1 cellular context compared by ENCODE assay signal in the genomic region with DNA sequence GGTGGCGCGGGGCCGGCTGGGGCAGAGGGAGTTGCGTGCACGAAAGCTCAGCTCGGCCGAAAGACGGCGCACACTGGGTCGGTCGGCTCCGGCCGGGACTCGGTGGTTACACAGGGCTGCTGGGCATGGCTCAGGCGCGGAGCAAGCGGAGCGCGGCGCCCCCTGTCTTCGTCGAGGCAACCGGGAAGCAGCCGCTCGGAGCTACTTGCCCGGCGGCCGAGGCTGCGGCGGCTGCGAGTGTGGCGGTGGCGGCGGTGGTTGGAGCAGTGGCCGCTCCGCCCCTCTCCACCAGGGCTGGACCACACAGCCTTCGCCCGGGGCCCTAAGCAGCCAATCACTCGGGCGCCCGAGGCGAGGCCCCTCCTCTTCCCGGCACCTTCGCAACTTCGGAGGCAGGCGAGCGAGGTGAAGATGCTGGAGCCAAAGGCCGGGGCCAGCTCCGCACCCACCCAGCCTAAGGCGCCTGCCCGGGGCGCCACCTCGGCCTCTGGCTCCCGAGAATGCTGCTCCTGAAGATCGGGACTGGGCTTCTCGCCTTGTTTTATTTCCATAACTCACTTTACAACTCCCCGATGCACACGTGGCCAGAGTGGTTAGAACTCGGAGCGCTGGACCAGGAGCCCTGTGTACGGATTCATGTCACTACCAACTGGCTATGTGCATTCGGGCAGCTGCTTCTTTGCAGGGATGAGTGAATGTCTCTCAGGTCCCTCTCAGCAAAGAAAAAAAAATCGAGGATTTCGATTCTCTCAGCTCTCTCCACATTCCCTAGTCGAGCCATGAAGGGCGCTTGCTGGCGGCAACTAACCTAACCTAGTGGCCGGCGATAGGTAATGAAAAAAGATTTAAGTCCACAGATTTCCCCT.
A peak's percentile ranks its signal among the peaks of the same experiment; 100 is the strongest.
TF ChIP-seq lines count a peak whose summit lies in the region.

A gene (minus strand): TSS at position 241 of the 866 bp plus-strand sequence. CDS start 241 bp downstream, outside the sequence.

TF ChIP-seq in HepG2, 621 proteins besides CTCF, POLR2A, EP300 and RAD21 (continued from another document and continues in another):
- TF ChIP-seq, protein P1, sequence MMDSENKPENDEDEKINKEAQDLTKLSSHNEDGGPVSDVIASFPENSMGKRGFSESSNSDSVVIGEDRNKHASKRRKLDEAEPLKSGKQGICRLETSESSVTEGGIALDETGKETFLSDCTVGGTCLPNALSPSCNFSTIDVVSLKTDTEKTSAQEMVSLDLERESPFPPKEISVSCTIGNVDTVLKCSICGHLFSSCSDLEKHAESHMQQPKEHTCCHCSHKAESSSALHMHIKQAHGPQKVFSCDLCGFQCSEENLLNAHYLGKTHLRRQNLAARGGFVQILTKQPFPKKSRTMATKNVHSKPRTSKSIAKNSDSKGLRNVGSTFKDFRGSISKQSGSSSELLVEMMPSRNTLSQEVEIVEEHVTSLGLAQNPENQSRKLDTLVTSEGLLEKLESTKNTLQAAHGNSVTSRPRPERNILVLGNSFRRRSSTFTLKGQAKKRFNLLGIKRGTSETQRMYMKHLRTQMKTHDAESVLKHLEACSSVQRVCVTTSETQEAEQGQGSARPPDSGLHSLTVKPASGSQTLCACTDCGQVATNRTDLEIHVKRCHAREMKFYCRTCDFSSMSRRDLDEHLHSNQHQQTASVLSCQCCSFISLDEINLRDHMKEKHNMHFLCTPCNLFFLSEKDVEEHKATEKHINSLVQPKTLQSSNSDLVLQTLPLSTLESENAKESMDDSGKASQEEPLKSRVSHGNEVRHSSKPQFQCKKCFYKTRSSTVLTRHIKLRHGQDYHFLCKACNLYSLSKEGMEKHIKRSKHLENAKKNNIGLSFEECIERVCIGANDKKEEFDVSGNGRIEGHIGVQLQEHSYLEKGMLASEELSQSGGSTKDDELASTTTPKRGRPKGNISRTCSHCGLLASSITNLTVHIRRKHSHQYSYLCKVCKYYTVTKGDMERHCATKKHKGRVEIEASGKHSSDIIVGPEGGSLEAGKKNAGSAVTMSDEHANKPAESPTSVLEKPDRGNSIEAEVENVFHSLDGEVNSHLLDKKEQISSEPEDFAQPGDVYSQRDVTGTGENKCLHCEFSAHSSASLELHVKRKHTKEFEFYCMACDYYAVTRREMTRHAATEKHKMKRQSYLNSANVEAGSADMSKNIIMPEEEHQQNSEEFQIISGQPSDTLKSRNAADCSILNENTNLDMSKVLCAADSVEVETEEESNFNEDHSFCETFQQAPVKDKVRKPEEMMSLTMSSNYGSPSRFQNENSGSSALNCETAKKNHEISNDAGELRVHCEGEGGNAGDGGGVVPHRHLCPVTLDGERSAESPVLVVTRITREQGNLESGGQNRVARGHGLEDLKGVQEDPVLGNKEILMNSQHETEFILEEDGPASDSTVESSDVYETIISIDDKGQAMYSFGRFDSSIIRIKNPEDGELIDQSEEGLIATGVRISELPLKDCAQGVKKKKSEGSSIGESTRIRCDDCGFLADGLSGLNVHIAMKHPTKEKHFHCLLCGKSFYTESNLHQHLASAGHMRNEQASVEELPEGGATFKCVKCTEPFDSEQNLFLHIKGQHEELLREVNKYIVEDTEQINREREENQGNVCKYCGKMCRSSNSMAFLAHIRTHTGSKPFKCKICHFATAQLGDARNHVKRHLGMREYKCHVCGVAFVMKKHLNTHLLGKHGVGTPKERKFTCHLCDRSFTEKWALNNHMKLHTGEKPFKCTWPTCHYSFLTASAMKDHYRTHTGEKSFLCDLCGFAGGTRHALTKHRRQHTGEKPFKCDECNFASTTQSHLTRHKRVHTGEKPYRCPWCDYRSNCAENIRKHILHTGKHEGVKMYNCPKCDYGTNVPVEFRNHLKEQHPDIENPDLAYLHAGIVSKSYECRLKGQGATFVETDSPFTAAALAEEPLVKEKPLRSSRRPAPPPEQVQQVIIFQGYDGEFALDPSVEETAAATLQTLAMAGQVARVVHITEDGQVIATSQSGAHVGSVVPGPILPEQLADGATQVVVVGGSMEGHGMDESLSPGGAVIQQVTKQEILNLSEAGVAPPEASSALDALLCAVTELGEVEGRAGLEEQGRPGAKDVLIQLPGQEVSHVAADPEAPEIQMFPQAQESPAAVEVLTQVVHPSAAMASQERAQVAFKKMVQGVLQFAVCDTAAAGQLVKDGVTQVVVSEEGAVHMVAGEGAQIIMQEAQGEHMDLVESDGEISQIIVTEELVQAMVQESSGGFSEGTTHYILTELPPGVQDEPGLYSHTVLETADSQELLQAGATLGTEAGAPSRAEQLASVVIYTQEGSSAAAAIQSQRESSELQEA (CRISPR knock-in tag; IDR thresholded peaks at IDR 0.05; ENCODE audit: not compliant biosample characterization) = peak; percentile 40
- TF ChIP-seq KLF12 (CRISPR knock-in tag; IDR thresholded peaks at IDR 0.05; ENCODE audit: borderline replicate concordance) (peak; percentile 51; the same call in 1 of the 2 replicates), ZNF121 (CRISPR knock-in tag; IDR thresholded peaks at IDR 0.05) (0 out of 2 replicates have a peak, but pooled peaks have one; percentile 28), ZNF260 (CRISPR knock-in tag; IDR thresholded peaks at IDR 0.05; ENCODE audit: borderline replicate concordance, low read depth) (no peak), SOX5 (CRISPR knock-in tag; IDR thresholded peaks at IDR 0.05; ENCODE audit: borderline replicate concordance) (no peak), ZBTB42 (CRISPR knock-in tag; IDR thresholded peaks at IDR 0.05) (no peak), ZNF660 (CRISPR knock-in tag; IDR thresholded peaks at IDR 0.05; ENCODE audit: borderline replicate concordance, low read depth) (no peak), RBM39 (IDR thresholded peaks at IDR 0.05; ENCODE audit: low read depth, low read length, poor library complexity, severe bottlenecking) (peak; percentile 58), ZNF253 (CRISPR knock-in tag; IDR thresholded peaks at IDR 0.05; ENCODE audit: borderline replicate concordance) (0 out of 2 replicates have a peak, but pooled peaks have one; percentile 36), ZNF274 (CRISPR knock-in tag; IDR thresholded peaks at IDR 0.05) (no peak), ZNF572 (CRISPR knock-in tag; IDR thresholded peaks at IDR 0.05) (0 out of 2 replicates have a peak, but pooled peaks have one; percentile 11), FOXA3 (CRISPR knock-in tag; IDR thresholded peaks at IDR 0.05) (0 out of 2 replicates have a peak, but pooled peaks have one; percentile 21), NFYC (CRISPR knock-in tag; IDR thresholded peaks at IDR 0.05) (peak; percentile 79), TEAD2 (CRISPR knock-in tag; IDR thresholded peaks at IDR 0.05) (no peak), MIER3 (CRISPR knock-in tag; IDR thresholded peaks at IDR 0.05; ENCODE audit: borderline replicate concordance) (0 out of 2 replicates have a peak, but pooled peaks have one; percentile 15), KDM3A (CRISPR knock-in tag; IDR thresholded peaks at IDR 0.05; ENCODE audit: low read depth) (peak; percentile 67; the same call in 1 of the 2 replicates), ZNF329 (CRISPR knock-in tag; IDR thresholded peaks at IDR 0.05; ENCODE audit: low read depth) (no peak; the same call in 1 of the 2 replicates), ZNF564 (CRISPR knock-in tag; IDR thresholded peaks at IDR 0.05) (peak; percentile 27; the same call in 1 of the 2 replicates), ZNF652 (CRISPR knock-in tag; IDR thresholded peaks at IDR 0.05; ENCODE audit: borderline replicate concordance, low read depth) (no peak), PCBP1 (IDR thresholded peaks at IDR 0.05; ENCODE audit: borderline replicate concordance, low read depth, low read length) (0 out of 2 replicates have a peak, but pooled peaks have one; percentile 17), ZNF782 (CRISPR knock-in tag; IDR thresholded peaks at IDR 0.05; ENCODE audit: borderline replicate concordance) (peak; percentile 79; the same call in 1 of the 2 replicates)
- TF ChIP-seq, protein P2, sequence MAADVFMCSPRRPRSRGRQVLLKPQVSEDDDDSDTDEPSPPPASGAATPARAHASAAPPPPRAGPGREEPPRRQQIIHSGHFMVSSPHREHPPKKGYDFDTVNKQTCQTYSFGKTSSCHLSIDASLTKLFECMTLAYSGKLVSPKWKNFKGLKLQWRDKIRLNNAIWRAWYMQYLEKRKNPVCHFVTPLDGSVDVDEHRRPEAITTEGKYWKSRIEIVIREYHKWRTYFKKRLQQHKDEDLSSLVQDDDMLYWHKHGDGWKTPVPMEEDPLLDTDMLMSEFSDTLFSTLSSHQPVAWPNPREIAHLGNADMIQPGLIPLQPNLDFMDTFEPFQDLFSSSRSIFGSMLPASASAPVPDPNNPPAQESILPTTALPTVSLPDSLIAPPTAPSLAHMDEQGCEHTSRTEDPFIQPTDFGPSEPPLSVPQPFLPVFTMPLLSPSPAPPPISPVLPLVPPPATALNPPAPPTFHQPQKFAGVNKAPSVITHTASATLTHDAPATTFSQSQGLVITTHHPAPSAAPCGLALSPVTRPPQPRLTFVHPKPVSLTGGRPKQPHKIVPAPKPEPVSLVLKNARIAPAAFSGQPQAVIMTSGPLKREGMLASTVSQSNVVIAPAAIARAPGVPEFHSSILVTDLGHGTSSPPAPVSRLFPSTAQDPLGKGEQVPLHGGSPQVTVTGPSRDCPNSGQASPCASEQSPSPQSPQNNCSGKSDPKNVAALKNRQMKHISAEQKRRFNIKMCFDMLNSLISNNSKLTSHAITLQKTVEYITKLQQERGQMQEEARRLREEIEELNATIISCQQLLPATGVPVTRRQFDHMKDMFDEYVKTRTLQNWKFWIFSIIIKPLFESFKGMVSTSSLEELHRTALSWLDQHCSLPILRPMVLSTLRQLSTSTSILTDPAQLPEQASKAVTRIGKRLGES (CRISPR knock-in tag; IDR thresholded peaks at IDR 0.05; ENCODE audit: borderline replicate concordance) = no peak
- TF ChIP-seq, protein P3, sequence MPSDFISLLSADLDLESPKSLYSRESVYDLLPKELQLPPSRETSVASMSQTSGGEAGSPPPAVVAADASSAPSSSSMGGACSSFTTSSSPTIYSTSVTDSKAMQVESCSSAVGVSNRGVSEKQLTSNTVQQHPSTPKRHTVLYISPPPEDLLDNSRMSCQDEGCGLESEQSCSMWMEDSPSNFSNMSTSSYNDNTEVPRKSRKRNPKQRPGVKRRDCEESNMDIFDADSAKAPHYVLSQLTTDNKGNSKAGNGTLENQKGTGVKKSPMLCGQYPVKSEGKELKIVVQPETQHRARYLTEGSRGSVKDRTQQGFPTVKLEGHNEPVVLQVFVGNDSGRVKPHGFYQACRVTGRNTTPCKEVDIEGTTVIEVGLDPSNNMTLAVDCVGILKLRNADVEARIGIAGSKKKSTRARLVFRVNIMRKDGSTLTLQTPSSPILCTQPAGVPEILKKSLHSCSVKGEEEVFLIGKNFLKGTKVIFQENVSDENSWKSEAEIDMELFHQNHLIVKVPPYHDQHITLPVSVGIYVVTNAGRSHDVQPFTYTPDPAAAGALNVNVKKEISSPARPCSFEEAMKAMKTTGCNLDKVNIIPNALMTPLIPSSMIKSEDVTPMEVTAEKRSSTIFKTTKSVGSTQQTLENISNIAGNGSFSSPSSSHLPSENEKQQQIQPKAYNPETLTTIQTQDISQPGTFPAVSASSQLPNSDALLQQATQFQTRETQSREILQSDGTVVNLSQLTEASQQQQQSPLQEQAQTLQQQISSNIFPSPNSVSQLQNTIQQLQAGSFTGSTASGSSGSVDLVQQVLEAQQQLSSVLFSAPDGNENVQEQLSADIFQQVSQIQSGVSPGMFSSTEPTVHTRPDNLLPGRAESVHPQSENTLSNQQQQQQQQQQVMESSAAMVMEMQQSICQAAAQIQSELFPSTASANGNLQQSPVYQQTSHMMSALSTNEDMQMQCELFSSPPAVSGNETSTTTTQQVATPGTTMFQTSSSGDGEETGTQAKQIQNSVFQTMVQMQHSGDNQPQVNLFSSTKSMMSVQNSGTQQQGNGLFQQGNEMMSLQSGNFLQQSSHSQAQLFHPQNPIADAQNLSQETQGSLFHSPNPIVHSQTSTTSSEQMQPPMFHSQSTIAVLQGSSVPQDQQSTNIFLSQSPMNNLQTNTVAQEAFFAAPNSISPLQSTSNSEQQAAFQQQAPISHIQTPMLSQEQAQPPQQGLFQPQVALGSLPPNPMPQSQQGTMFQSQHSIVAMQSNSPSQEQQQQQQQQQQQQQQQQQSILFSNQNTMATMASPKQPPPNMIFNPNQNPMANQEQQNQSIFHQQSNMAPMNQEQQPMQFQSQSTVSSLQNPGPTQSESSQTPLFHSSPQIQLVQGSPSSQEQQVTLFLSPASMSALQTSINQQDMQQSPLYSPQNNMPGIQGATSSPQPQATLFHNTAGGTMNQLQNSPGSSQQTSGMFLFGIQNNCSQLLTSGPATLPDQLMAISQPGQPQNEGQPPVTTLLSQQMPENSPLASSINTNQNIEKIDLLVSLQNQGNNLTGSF (CRISPR knock-in tag; IDR thresholded peaks at IDR 0.05) = peak; percentile 81; the same call in 1 of the 2 replicates
- TF ChIP-seq, protein P4, sequence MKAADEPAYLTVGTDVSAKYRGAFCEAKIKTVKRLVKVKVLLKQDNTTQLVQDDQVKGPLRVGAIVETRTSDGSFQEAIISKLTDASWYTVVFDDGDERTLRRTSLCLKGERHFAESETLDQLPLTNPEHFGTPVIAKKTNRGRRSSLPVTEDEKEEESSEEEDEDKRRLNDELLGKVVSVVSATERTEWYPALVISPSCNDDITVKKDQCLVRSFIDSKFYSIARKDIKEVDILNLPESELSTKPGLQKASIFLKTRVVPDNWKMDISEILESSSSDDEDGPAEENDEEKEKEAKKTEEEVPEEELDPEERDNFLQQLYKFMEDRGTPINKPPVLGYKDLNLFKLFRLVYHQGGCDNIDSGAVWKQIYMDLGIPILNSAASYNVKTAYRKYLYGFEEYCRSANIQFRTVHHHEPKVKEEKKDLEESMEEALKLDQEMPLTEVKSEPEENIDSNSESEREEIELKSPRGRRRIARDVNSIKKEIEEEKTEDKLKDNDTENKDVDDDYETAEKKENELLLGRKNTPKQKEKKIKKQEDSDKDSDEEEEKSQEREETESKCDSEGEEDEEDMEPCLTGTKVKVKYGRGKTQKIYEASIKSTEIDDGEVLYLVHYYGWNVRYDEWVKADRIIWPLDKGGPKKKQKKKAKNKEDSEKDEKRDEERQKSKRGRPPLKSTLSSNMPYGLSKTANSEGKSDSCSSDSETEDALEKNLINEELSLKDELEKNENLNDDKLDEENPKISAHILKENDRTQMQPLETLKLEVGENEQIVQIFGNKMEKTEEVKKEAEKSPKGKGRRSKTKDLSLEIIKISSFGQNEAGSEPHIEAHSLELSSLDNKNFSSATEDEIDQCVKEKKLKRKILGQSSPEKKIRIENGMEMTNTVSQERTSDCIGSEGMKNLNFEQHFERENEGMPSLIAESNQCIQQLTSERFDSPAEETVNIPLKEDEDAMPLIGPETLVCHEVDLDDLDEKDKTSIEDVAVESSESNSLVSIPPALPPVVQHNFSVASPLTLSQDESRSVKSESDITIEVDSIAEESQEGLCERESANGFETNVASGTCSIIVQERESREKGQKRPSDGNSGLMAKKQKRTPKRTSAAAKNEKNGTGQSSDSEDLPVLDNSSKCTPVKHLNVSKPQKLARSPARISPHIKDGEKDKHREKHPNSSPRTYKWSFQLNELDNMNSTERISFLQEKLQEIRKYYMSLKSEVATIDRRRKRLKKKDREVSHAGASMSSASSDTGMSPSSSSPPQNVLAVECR (CRISPR knock-in tag; IDR thresholded peaks at IDR 0.05; ENCODE audit: borderline replicate concordance) = peak; percentile 75
- TF ChIP-seq, protein P5, sequence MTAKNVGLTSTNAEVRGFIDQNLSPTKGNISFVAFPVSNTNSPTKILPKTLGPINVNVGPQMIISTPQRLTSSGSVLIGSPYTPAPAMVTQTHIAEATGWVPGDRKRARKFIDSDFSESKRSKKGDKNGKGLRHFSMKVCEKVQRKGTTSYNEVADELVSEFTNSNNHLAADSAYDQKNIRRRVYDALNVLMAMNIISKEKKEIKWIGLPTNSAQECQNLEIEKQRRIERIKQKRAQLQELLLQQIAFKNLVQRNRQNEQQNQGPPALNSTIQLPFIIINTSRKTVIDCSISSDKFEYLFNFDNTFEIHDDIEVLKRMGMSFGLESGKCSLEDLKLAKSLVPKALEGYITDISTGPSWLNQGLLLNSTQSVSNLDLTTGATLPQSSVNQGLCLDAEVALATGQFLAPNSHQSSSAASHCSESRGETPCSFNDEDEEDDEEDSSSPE (CRISPR knock-in tag; IDR thresholded peaks at IDR 0.05) = peak; percentile 62
